Comparison of ENCODE assay signal across 8 cellular contexts in genomic region chrX:115560211-115560977, GRCh38. TPM values are rescaled to one million over a fixed set of nuclear protein-coding genes. Genes with fewer than 3 reads are reported as not detected.
A peak's percentile ranks its signal among the peaks of the same experiment; 100 is the strongest.
DNase-seq lines count a peak whose midpoint lies in the region; ATAC-seq and TF ChIP-seq lines count a peak whose summit lies in the region.

No MANE protein-coding gene starts in this region.

- no peaks in the 10 kb centered on the region for H3K36me3 ChIP-seq in duodenal mucosa (ENCODE audit: control insufficient read depth in 1 of 2, insufficient read depth in 2 of 2, low read length in 2 of 2)

- no peak for ATAC-seq in GM21723 (IDR thresholded peaks at IDR 0.05; ENCODE audit: unreplicated experiment)
- no peak for ATAC-seq in GM19035 (IDR thresholded peaks at IDR 0.05; ENCODE audit: unreplicated experiment)

- peaks cover 0 to 13% (median 4%) of the 10 kb centered on the region in 7 donors for H3K9me3 Mint-ChIP-seq in CD14-positive monocyte
- H3K9me3 Mint-ChIP-seq in neural crest cell: no peaks in the 10 kb centered on the region

- H3K27me3 Mint-ChIP-seq in CD14-positive monocyte (ENCODE audit: low read depth in 3 of 3) (peaks cover 26 to 51% (median 37%) of the 10 kb centered on the region in 3 donors), neural crest cell (ENCODE audit: low read depth) (no peaks in the 10 kb centered on the region)

- H3K9ac ChIP-seq in duodenal mucosa (ENCODE audit: low read depth in 1 of 2, low read length in 2 of 2): peak overlapping the region in 1 of 2 donors; percentile 59

- H3K4me3 Mint-ChIP-seq in CD14-positive monocyte (peak overlapping the region; percentile 75 to 89), neural crest cell (peak overlapping the region; percentile 100)

- no peak overlapping the region for H3K27ac ChIP-seq in duodenal mucosa (ENCODE audit: low read depth, low read length)

- peaks cover 6% of the 10 kb centered on the region in 2 donors for H3K4me1 ChIP-seq in duodenal mucosa (ENCODE audit: control insufficient read depth in 1 of 2, insufficient read depth in 2 of 2, low read length in 2 of 2)

- H3K27ac Mint-ChIP-seq in CD14-positive monocyte (no peak overlapping the region), neural crest cell (ENCODE audit: unreplicated experiment) (no peak overlapping the region)

- H3K36me3 Mint-ChIP-seq in CD14-positive monocyte (no peaks in the 10 kb centered on the region), neural crest cell (ENCODE audit: low read depth) (no peaks in the 10 kb centered on the region)

- H3K4me1 Mint-ChIP-seq in CD14-positive monocyte (peaks cover 21% of the 10 kb centered on the region), neural crest cell (peaks cover 34% of the 10 kb centered on the region)

- H3K4me3 ChIP-seq in duodenal mucosa (ENCODE audit: low read depth in 1 of 2, low read length in 2 of 2): peak overlapping the region; percentile 74 to 77

- H3K27me3 ChIP-seq in duodenal mucosa (ENCODE audit: control insufficient read depth in 1 of 2, insufficient read depth in 2 of 2, low read length in 2 of 2): no peaks in the 10 kb centered on the region

- H3K9me3 ChIP-seq in duodenal mucosa (ENCODE audit: control insufficient read depth in 1 of 2, low read length in 2 of 2): no peaks in the 10 kb centered on the region

- TF ChIP-seq CTCF in CD14-positive monocyte (IDR thresholded peaks at IDR 0.05) (no peak), neural crest cell (conservative IDR thresholded peaks at IDR 0.05) (no peak)

- DNase-seq in CD14-positive monocyte (ENCODE audit: low spot score) (no peak), LoVo (ENCODE audit: low spot score) (peak; percentile 64), neural crest cell (ENCODE audit: low read depth, low spot score) (no peak), GDM1 (lab: John Stamatoyannopoulos, UW) (no peak), GM03348 (ENCODE audit: low spot score) (no peak)

- intact Hi-C loops in CD14-positive monocyte (cut with micrococcal nuclease): no loop called here

RNA-seq across cellular contexts. Expression of gene PLS3, which starts 0.6 kb away (rescaled TPM):
- polyA plus RNA-seq in CD14-positive monocyte: under 1 TPM in 1 of 2 donors, not detected in 1; 0.16 TPM
- 286 and 307 TPM in 2 replicates for total RNA-seq in neural crest cell
